Comparison of ENCODE assay signal across 14 cellular contexts in the genomic region with DNA sequence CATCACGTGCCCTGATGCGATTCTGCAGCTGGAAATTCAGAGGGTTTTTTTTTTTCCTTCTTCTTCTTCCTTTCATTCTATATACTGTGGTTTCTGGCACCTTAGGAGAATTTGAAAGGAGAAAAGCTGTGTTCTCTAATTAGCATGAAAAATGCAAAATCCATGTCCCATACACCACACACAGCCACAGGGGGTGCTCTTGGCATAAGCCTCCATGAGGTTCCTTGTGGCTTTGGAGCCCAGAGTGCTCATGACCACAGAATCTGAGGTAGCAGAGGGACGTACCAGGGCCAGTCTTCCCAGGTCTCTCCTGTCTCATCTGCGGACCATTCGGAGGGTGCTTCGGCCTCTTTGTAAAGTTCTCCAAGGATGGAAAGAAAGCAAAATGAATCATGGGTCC.
A peak's percentile ranks its signal among the peaks of the same experiment; 100 is the strongest.
DNase-seq lines count a peak whose midpoint lies in the region; ATAC-seq and TF ChIP-seq lines count a peak whose summit lies in the region.
"Had no signal": no experiment of that assay in that cellular context is flagged by ENCODE, and none has a peak within 500 bp of the region (broad histone marks: within the 10 kb centered on the region; RNA-seq: fewer than 3 reads in every experiment).

No MANE protein-coding gene starts in this region.

- peak; percentile 15 for TF ChIP-seq CTCF in AG04449 (IDR thresholded peaks at IDR 0.05; ENCODE audit: insufficient read depth, low read length, missing control alignments)
- peak in 1 of 2 experiments; percentile 31; a peak in 1 of 4 replicates for TF ChIP-seq CTCF in GM23338 (conservative IDR thresholded peaks at IDR 0.05; ENCODE audit: low read depth in 2 of 2)
- no peak for TF ChIP-seq CTCF in glutamatergic neuron (IDR thresholded peaks at IDR 0.05; ENCODE audit: partially characterized antibody, unreplicated experiment)

- H3K36me3 ChIP-seq in GM23338 (ENCODE audit: insufficient read depth): peaks cover 4% of the 10 kb centered on the region; the same call in 1 of the 2 replicates
- H3K36me3 ChIP-seq: ascending aorta, heart right ventricle had no signal

- no peaks in the 10 kb centered on the region for H3K79me2 ChIP-seq in GM23338 (replicated peaks; ENCODE audit: insufficient read depth)

- no peak overlapping the region for H3K27ac ChIP-seq in GM23338 (ENCODE audit: low read depth)
- H3K27ac ChIP-seq: ascending aorta, C4-2B, heart right ventricle had no signal

- peaks cover 6% of the 10 kb centered on the region; the same call in 1 of the 2 replicates for H3K27me3 ChIP-seq in GM23338 (ENCODE audit: insufficient read depth)
- H3K27me3 ChIP-seq: ascending aorta had no signal

- H3K27ac Mint-ChIP-seq in GM23338 (no peak overlapping the region), glutamatergic neuron (ENCODE audit: unreplicated experiment) (no peak overlapping the region)
- H3K27ac Mint-ChIP-seq in naive thymus-derived CD8-positive, alpha-beta T cell: no peak overlapping the region
- H3K27ac Mint-ChIP-seq: activated T-cell treated with anti-CD3 and anti-CD28 coated beads, Interleukin-2, amount 50 U/mL, for 72 hours had no signal

- H3K4me1 Mint-ChIP-seq in GM23338 (peaks cover 15% of the 10 kb centered on the region; the same call in 2 of the 3 replicates), glutamatergic neuron (ENCODE audit: low read depth, unreplicated experiment) (no peaks in the 10 kb centered on the region)
- no peaks in the 10 kb centered on the region for H3K4me1 Mint-ChIP-seq in naive thymus-derived CD8-positive, alpha-beta T cell

- CTCF ChIA-PET in AG04449 (lab: Yijun Ruan, JAX): interaction anchor here (0.6 kb wide), 1 partner anchor 72 kb away, joined by 3 read pairs; no protein-coding TSS in a partner anchor

- H3K36me3 Mint-ChIP-seq in GM23338 (ENCODE audit: low read depth): no peaks in the 10 kb centered on the region
- no peaks in the 10 kb centered on the region for H3K36me3 Mint-ChIP-seq in glutamatergic neuron (ENCODE audit: unreplicated experiment)
- H3K36me3 Mint-ChIP-seq in naive thymus-derived CD8-positive, alpha-beta T cell: no peaks in the 10 kb centered on the region

- DNase-seq in AG04449 (ENCODE audit: low read depth, low spot score): no peak
- DNase-seq in GM23338 (ENCODE audit: low spot score): peak; percentile 11
- peak; percentile 25 for DNase-seq in RKO (ENCODE audit: low spot score)
- DNase-seq in glutamatergic neuron: peak; percentile 24
- no peak for DNase-seq in HuH-7.5 (ENCODE audit: low spot score)
- DNase-seq in naive thymus-derived CD8-positive, alpha-beta T cell: no peak
- DNase-seq: activated T-cell treated with anti-CD3 and anti-CD28 coated beads, Interleukin-2, amount 50 U/mL, for 72 hours; heart right ventricle; NCI-H2171; Right ventricle myocardium superior had no signal

- H3F3A ChIP-seq in GM23338 (replicated peaks; ENCODE audit: low read depth): no peaks in the 10 kb centered on the region

- POLR2A ChIA-PET in AG04449 (lab: Yijun Ruan, JAX): no interaction called here
- POLR2A ChIA-PET in naive thymus-derived CD8-positive, alpha-beta T cell (lab: Charles Lee): no interaction called here

- H3K4me3 ChIP-seq in AG04449 (ENCODE audit: low read depth, low read length) (no peak overlapping the region), GM23338 (no peak overlapping the region)
- H3K4me3 ChIP-seq: ascending aorta, heart right ventricle had no signal

- H3K4me3 Mint-ChIP-seq in GM23338 (no peak overlapping the region), glutamatergic neuron (ENCODE audit: unreplicated experiment) (no peak overlapping the region)
- H3K4me3 Mint-ChIP-seq in naive thymus-derived CD8-positive, alpha-beta T cell: no peak overlapping the region
- H3K4me3 Mint-ChIP-seq: activated T-cell treated with anti-CD3 and anti-CD28 coated beads, Interleukin-2, amount 50 U/mL, for 72 hours had no signal

- no peaks in the 10 kb centered on the region for H4K20me1 ChIP-seq in GM23338 (replicated peaks; ENCODE audit: insufficient read depth)

- H3K4me1 ChIP-seq in GM23338 (ENCODE audit: insufficient read depth): no peaks in the 10 kb centered on the region
- H3K4me1 ChIP-seq: ascending aorta, heart right ventricle had no signal

- no peak overlapping the region for H2AFZ ChIP-seq in GM23338

- peak; percentile 54 for ATAC-seq in GM23338
- ATAC-seq in naive thymus-derived CD8-positive, alpha-beta T cell: no peak
- no peak for ATAC-seq in GM21723 (IDR thresholded peaks at IDR 0.05; ENCODE audit: unreplicated experiment)
- ATAC-seq in GM19455 (IDR thresholded peaks at IDR 0.05; ENCODE audit: unreplicated experiment): no peak
- ATAC-seq: activated T-cell treated with anti-CD3 and anti-CD28 coated beads, Interleukin-2, amount 50 U/mL, for 72 hours; heart right ventricle had no signal

- no peaks in the 10 kb centered on the region for H3K9me2 ChIP-seq in GM23338 (ENCODE audit: insufficient read depth)

- H3K27me3 Mint-ChIP-seq in GM23338 (ENCODE audit: insufficient read depth, low read depth, poor library complexity) (peaks cover 14% of the 10 kb centered on the region), glutamatergic neuron (ENCODE audit: unreplicated experiment) (no peaks in the 10 kb centered on the region)
- H3K27me3 Mint-ChIP-seq in naive thymus-derived CD8-positive, alpha-beta T cell: peaks cover 0 to 24% (median 2%) of the 10 kb centered on the region in 5 donors

- H3K9me3 Mint-ChIP-seq in GM23338 (no peaks in the 10 kb centered on the region), glutamatergic neuron (ENCODE audit: unreplicated experiment) (peaks cover 1% of the 10 kb centered on the region)
- peaks cover 0 to 5% (median 0%) of the 10 kb centered on the region in 9 donors for H3K9me3 Mint-ChIP-seq in naive thymus-derived CD8-positive, alpha-beta T cell
- H3K9me3 Mint-ChIP-seq: activated T-cell treated with anti-CD3 and anti-CD28 coated beads, Interleukin-2, amount 50 U/mL, for 72 hours had no signal

- no peak overlapping the region for H3K4me2 ChIP-seq in GM23338

TF ChIP-seq in GM23338, 12 proteins besides CTCF, POLR2A, EP300 and RAD21:
- TF ChIP-seq, protein P1, sequence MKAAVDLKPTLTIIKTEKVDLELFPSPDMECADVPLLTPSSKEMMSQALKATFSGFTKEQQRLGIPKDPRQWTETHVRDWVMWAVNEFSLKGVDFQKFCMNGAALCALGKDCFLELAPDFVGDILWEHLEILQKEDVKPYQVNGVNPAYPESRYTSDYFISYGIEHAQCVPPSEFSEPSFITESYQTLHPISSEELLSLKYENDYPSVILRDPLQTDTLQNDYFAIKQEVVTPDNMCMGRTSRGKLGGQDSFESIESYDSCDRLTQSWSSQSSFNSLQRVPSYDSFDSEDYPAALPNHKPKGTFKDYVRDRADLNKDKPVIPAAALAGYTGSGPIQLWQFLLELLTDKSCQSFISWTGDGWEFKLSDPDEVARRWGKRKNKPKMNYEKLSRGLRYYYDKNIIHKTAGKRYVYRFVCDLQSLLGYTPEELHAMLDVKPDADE (IDR thresholded peaks at IDR 0.05): no peak
- TF ChIP-seq POLR2AphosphoS5 (IDR thresholded peaks at IDR 0.05; ENCODE audit: low read depth) (no peak), JUNB (IDR thresholded peaks at IDR 0.05; ENCODE audit: unreplicated experiment) (no peak)
TF ChIP-seq in GM23338: peak in this region for 0.

Comparison
In these comparisons a context has a peak if more than half of its experiments do, and no peak if none do; other contexts are left out.
1. DNase-seq: peak in GM23338 (single experiment), RKO (single experiment) and glutamatergic neuron (single experiment); none in AG04449 (single experiment), HuH-7.5 (single experiment) and naive thymus-derived CD8-positive, alpha-beta T cell (0 of 10).